11 cellular contexts compared by ENCODE assay signal in the genomic region with DNA sequence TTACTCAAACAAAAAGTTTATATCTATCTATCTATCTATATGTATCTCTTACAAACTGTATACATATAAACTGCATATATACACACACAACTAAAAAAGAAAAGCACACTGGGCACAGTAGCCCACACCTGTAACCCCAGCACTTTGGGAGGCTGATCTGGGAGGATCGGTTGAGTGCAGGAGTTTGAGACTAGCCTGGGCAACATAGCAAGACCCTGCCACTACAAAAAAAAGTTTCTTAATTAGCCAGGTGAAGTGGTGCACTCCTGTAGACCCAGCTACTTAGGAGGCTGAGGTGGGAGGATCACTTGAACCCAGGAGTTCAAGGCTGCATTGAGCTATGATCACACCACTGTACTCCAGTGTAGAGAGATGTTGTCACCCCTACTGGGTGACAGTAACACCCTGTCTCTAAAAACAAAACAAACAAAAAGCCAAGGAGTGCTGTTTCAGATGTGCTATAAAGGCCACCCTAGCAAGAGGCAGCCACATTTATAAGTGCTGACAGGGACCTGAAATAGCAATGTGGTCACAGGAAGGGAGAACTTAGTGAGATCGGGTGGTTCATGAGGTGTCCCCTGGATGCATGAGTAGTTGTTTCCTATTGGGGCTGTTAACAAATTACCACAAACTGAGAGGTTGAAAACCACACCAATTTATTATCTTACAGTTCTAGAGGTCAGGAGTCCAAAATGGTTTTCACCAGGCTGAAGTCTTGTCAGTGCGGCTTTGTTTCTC. TPM values are rescaled to one million over a fixed set of nuclear protein-coding genes. Genes with fewer than 3 reads are reported as not detected.
DNase-seq lines count a peak whose midpoint lies in the region; ATAC-seq, FAIRE-seq and TF ChIP-seq lines count a peak whose summit lies in the region.
"Had no signal": no experiment of that assay in that cellular context is flagged by ENCODE, and none has a peak within 500 bp of the region (broad histone marks: within the 10 kb centered on the region; RNA-seq: fewer than 3 reads in every experiment).

No MANE protein-coding gene starts in this region.

- CTCF ChIA-PET in activated CD8-positive, alpha-beta T cell treated with anti-CD3 and anti-CD28 coated beads, Interleukin-2, amount 10 ng/mL, durations not matched to agents 7 days and 5 days (lab: Charles Lee): interaction anchor here (0.6 kb wide), 1 partner anchor 59 kb away, joined by 3 read pairs; no protein-coding TSS in a partner anchor

- H3K27me3 ChIP-seq in colonic mucosa: no peaks in the 10 kb centered on the region

- H3K4me3 Mint-ChIP-seq in activated CD8-positive, alpha-beta T cell treated with anti-CD3 and anti-CD28 coated beads, Interleukin-2, amount 10 ng/mL, durations not matched to agents 7 days and 5 days: no peak overlapping the region

- H3K4me1 ChIP-seq in kidney (ENCODE audit: control insufficient read depth in 1 of 2, insufficient read depth in 1 of 2, low read depth in 1 of 2, low read length in 2 of 2) (peaks cover 19 to 21% of the 10 kb centered on the region in 2 donors), colonic mucosa (peaks cover 7% of the 10 kb centered on the region)

- TF ChIP-seq CTCF in kidney (IDR thresholded peaks at IDR 0.05; ENCODE audit: borderline replicate concordance, extremely low read depth, insufficient read depth): no peak
- TF ChIP-seq CTCF in colonic mucosa (IDR thresholded peaks at IDR 0.05): no peak

- H3K27ac ChIP-seq in kidney (ENCODE audit: low read depth in 2 of 2, low read length in 2 of 2): peak overlapping the region in 1 of 2 donors; percentile 11
- H3K27ac ChIP-seq in colonic mucosa: no peak overlapping the region
- H3K27ac ChIP-seq: thoracic aorta had no signal

- no peaks in the 10 kb centered on the region for H3K27me3 Mint-ChIP-seq in activated CD8-positive, alpha-beta T cell treated with anti-CD3 and anti-CD28 coated beads, Interleukin-2, amount 10 ng/mL, durations not matched to agents 7 days and 5 days (ENCODE audit: low read depth)

- H3K36me3 Mint-ChIP-seq in activated CD8-positive, alpha-beta T cell treated with anti-CD3 and anti-CD28 coated beads, Interleukin-2, amount 10 ng/mL, durations not matched to agents 7 days and 5 days (ENCODE audit: low read depth): peaks cover 49% of the 10 kb centered on the region

- H3K9ac ChIP-seq in kidney (ENCODE audit: low read length in 2 of 2): no peak overlapping the region
- no peak overlapping the region for H3K9ac ChIP-seq in colonic mucosa (ENCODE audit: low read depth in 2 of 2, low read length in 2 of 2)

- FAIRE-seq in kidney (lab: Jason Lieb, UNC): no peak

- H3K36me3 ChIP-seq in kidney (ENCODE audit: control insufficient read depth in 1 of 2, insufficient read depth in 2 of 2, low read length in 2 of 2) (peaks cover 2 to 20% of the 10 kb centered on the region in 2 donors), colonic mucosa (peaks cover 8% of the 10 kb centered on the region)

- peak; percentile 20 to 63 for DNase-seq in NOMO-1 (lab: John Stamatoyannopoulos, UW; ENCODE audit: unreplicated experiment in 2 of 2)
- DNase-seq in NOMO-1 treated with dmso at 0.1 percent for 144 hours (lab: John Stamatoyannopoulos, UW; ENCODE audit: unreplicated experiment): no peak
- DNase-seq in activated CD8-positive, alpha-beta T cell treated with anti-CD3 and anti-CD28 coated beads, Interleukin-2, amount 10 ng/mL, durations not matched to agents 7 days and 5 days: peak; percentile 53
- DNase-seq in sciatic nerve (ENCODE audit: low spot score): peak; percentile 3
- no peak for DNase-seq in kidney
- no peak for DNase-seq in colonic mucosa
- DNase-seq in NCI-H345 treated with DMSO at 0.1 percent for 48 hours (lab: John Stamatoyannopoulos, UW; ENCODE audit: unreplicated experiment): no peak
- DNase-seq: 8988T, NCI-H1694 treated with DMSO at 0.1 percent for 48 hours had no signal

- peaks cover 50% of the 10 kb centered on the region for H3K4me1 Mint-ChIP-seq in activated CD8-positive, alpha-beta T cell treated with anti-CD3 and anti-CD28 coated beads, Interleukin-2, amount 10 ng/mL, durations not matched to agents 7 days and 5 days (ENCODE audit: low read depth)

- peak; percentile 39 for ATAC-seq in HG03060 (IDR thresholded peaks at IDR 0.05; ENCODE audit: low read depth, unreplicated experiment)
- ATAC-seq in activated CD8-positive, alpha-beta T cell treated with anti-CD3 and anti-CD28 coated beads, Interleukin-2, amount 10 ng/mL, durations not matched to agents 7 days and 5 days: peak; percentile 42
- no peak for ATAC-seq in sciatic nerve

- H3K4me3 ChIP-seq in kidney (ENCODE audit: low read length in 2 of 2) (no peak overlapping the region), colonic mucosa (no peak overlapping the region)
- H3K4me3 ChIP-seq: thoracic aorta had no signal

- peak overlapping the region; percentile 74 for H3K27ac Mint-ChIP-seq in activated CD8-positive, alpha-beta T cell treated with anti-CD3 and anti-CD28 coated beads, Interleukin-2, amount 10 ng/mL, durations not matched to agents 7 days and 5 days

- no peaks in the 10 kb centered on the region for H3K9me3 Mint-ChIP-seq in activated CD8-positive, alpha-beta T cell treated with anti-CD3 and anti-CD28 coated beads, Interleukin-2, amount 10 ng/mL, durations not matched to agents 7 days and 5 days (ENCODE audit: insufficient read depth)

- intact Hi-C loops in sciatic nerve (cut with DNase I) (no loop called here), kidney (cut with DNase I) (no loop called here), colonic mucosa (cut with DNase I) (loop anchor here (10.0 kb wide), 1 partner anchor 256 kb away; the partner anchor contains the start of genes TBX6 and YPEL3)

- H3K9me3 ChIP-seq in kidney (ENCODE audit: control insufficient read depth in 1 of 2, low read length in 2 of 2) (no peaks in the 10 kb centered on the region), colonic mucosa (no peaks in the 10 kb centered on the region)
- H3K9me3 ChIP-seq: thoracic aorta had no signal

- POLR2A ChIA-PET in activated CD8-positive, alpha-beta T cell treated with anti-CD3 and anti-CD28 coated beads, Interleukin-2, amount 10 ng/mL, durations not matched to agents 7 days and 5 days (lab: Charles Lee): interaction anchor here (0.6 to 1.5 kb wide), 2 partner anchors 15 to 246 kb away, joined by 3 to 5 read pairs; no protein-coding TSS in a partner anchor

RNA-seq across cellular contexts. Expression of gene CD2BP2, which starts 4.8 kb away (rescaled TPM):
- total RNA-seq in activated CD8-positive, alpha-beta T cell treated with anti-CD3 and anti-CD28 coated beads, Interleukin-2, amount 10 ng/mL, durations not matched to agents 7 days and 5 days: 10 to 100 TPM; 62.7 to 67.5 TPM
- total RNA-seq in sciatic nerve (49.8 TPM), kidney (68.1 TPM), colonic mucosa (10 to 100 TPM; 44.8 to 76.1 TPM)
- polyA plus RNA-seq in kidney (ENCODE audit: insufficient read depth, low read depth, low replicate concordance): 61.8 TPM

RNA-seq across cellular contexts. Expression of gene TBC1D10B, which starts 20.0 kb away (rescaled TPM):
- total RNA-seq in activated CD8-positive, alpha-beta T cell treated with anti-CD3 and anti-CD28 coated beads, Interleukin-2, amount 10 ng/mL, durations not matched to agents 7 days and 5 days: 10 to 100 TPM; 75.4 to 75.7 TPM
- total RNA-seq in sciatic nerve: 39.6 TPM
- total RNA-seq in kidney: 32.7 TPM
- 30.1 TPM for polyA plus RNA-seq in kidney (ENCODE audit: insufficient read depth, low read depth, low replicate concordance)
- 10 to 100 TPM; 45.0 to 62.3 TPM for total RNA-seq in colonic mucosa

RNA-seq across cellular contexts. Expression of gene MYL11, which starts 24.3 kb away (rescaled TPM):
- total RNA-seq in activated CD8-positive, alpha-beta T cell treated with anti-CD3 and anti-CD28 coated beads, Interleukin-2, amount 10 ng/mL, durations not matched to agents 7 days and 5 days: 1 to 10 TPM in 1 of 2 experiments, not detected in 1; 1.3 TPM
- total RNA-seq in sciatic nerve: not detected
- total RNA-seq in kidney: not detected
- polyA plus RNA-seq in kidney (ENCODE audit: insufficient read depth, low read depth, low replicate concordance): 2.3 TPM
- total RNA-seq in colonic mucosa: 1 to 10 TPM; 1.1 to 2.2 TPM

RNA-seq across cellular contexts. Expression of gene SEPTIN1, which starts 32.1 kb away (rescaled TPM):
- 100 to 1,000 TPM; 321 to 342 TPM for total RNA-seq in activated CD8-positive, alpha-beta T cell treated with anti-CD3 and anti-CD28 coated beads, Interleukin-2, amount 10 ng/mL, durations not matched to agents 7 days and 5 days
- total RNA-seq in sciatic nerve (7.2 TPM), kidney (12.8 TPM), colonic mucosa (1 to 10 TPM; 4.3 to 4.5 TPM)
- 5.0 TPM for polyA plus RNA-seq in kidney (ENCODE audit: insufficient read depth, low read depth, low replicate concordance)

RNA-seq across cellular contexts. Expression of gene ZNF48, which starts 44.9 kb away (rescaled TPM):
- 10 to 100 TPM; 13.5 to 13.8 TPM for total RNA-seq in activated CD8-positive, alpha-beta T cell treated with anti-CD3 and anti-CD28 coated beads, Interleukin-2, amount 10 ng/mL, durations not matched to agents 7 days and 5 days
- total RNA-seq in sciatic nerve (6.7 TPM), kidney (9.7 TPM), colonic mucosa (1 to 10 TPM; 6.5 to 6.8 TPM)
- 6.9 TPM for polyA plus RNA-seq in kidney (ENCODE audit: insufficient read depth, low read depth, low replicate concordance)

Comparison
In these comparisons a context has a peak if more than half of its experiments do, and no peak if none do; other contexts are left out.
1. DNase-seq: peak in NOMO-1 (2 of 2), activated CD8-positive, alpha-beta T cell treated with anti-CD3 and anti-CD28 coated beads, Interleukin-2, amount 10 ng/mL, durations not matched to agents 7 days and 5 days (single experiment) and sciatic nerve (single experiment); none in NOMO-1 treated with dmso at 0.1 percent for 144 hours (single experiment), kidney (single experiment), colonic mucosa (single experiment) and NCI-H345 treated with DMSO at 0.1 percent for 48 hours (single experiment).